In the genomic region with DNA sequence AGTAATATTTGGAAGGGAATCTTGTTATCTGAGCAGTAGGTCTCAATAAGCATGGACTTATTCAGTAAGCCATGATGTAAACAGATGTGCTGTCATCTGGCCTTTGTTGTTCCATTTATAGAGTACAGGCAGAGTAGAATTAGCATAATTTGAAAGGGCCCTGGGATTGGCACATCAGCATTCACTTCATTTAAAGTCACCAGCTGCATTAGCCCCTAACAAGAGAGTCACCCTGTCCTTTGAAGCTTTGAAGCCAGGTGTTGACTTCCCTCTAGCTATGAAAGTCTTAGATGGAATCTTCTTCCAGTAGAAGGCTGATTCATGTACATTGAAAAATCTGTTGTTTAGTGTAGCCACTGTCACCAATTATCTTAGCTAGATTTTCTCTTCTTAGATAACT, we compare ENCODE assay signal across 15 cellular contexts.
DNase-seq lines count a peak whose midpoint lies in the region; ATAC-seq and TF ChIP-seq lines count a peak whose summit lies in the region.
"Had no signal": no experiment of that assay in that cellular context is flagged by ENCODE, and none has a peak within 500 bp of the region (broad histone marks: within the 10 kb centered on the region; RNA-seq: fewer than 3 reads in every experiment).

No MANE protein-coding gene starts in this region.

- no peak overlapping the region for H2AFZ ChIP-seq in DND-41 (ENCODE audit: low read depth, low read length)

- H3K36me3 Mint-ChIP-seq in central memory CD8-positive, alpha-beta T cell (ENCODE audit: insufficient read depth) = no peaks in the 10 kb centered on the region
- H3K36me3 Mint-ChIP-seq: CD8-positive, alpha-beta T cell had no signal

- H3K27me3 ChIP-seq in DND-41 (ENCODE audit: insufficient read depth, low read length, poor library complexity) = no peaks in the 10 kb centered on the region

- H3K9me3 ChIP-seq in DND-41 (ENCODE audit: insufficient read depth, low read length, severe bottlenecking) (no peaks in the 10 kb centered on the region), mucosa of descending colon (no peaks in the 10 kb centered on the region)
- H3K9me3 ChIP-seq: Caco-2 had no signal

- H4K20me1 ChIP-seq in DND-41 (ENCODE audit: insufficient read depth, low read length) = no peaks in the 10 kb centered on the region

- intact Hi-C loops in mucosa of descending colon (cut with DNase I, micrococcal nuclease) = no loop called here

- peak; percentile 64 for ATAC-seq in DND-41 (ENCODE audit: insufficient read depth, low read depth)
- no peak for ATAC-seq in central memory CD8-positive, alpha-beta T cell (replicated peaks; ENCODE audit: extremely low read depth, poor library complexity, severe bottlenecking)
- no peak for ATAC-seq in mucosa of descending colon
- ATAC-seq: CD8-positive, alpha-beta T cell had no signal

- TF ChIP-seq CTCF in DND-41 (IDR thresholded peaks at IDR 0.05; ENCODE audit: borderline replicate concordance, extremely low read depth, low read length, poor library complexity, severe bottlenecking) (no peak), mucosa of descending colon (IDR thresholded peaks at IDR 0.05) (no peak)

- no peak for DNase-seq in DND-41
- DNase-seq in Jurkat, Clone E6-1 (ENCODE audit: low read depth, low spot score) = peak; percentile 22
- DNase-seq in central memory CD8-positive, alpha-beta T cell (ENCODE audit: low spot score in 2 of 2) = no peak
- no peak for DNase-seq in mucosa of descending colon
- no peak for DNase-seq in activated CD4-positive, alpha-beta T cell treated with anti-CD3 and anti-CD28 coated beads for 48 hours
- no peak for DNase-seq in globus pallidus (ENCODE audit: low spot score)
- DNase-seq: Caco-2; CD4-positive, CD25-positive, alpha-beta regulatory T cell; CD8-positive, alpha-beta T cell; DMS153; EL; GDM1; H7; HCEC 1CT had no signal

- no peaks in the 10 kb centered on the region for H3K4me1 ChIP-seq in DND-41 (ENCODE audit: insufficient read depth, low read length)
- H3K4me1 ChIP-seq in mucosa of descending colon (ENCODE audit: low read depth) = no peaks in the 10 kb centered on the region
- H3K4me1 ChIP-seq: Caco-2 had no signal

- no peaks in the 10 kb centered on the region for H3K4me1 Mint-ChIP-seq in central memory CD8-positive, alpha-beta T cell

- H3K4me3 ChIP-seq in DND-41 (ENCODE audit: low read depth in 1 of 2, low read length in 2 of 2) (no peak overlapping the region), mucosa of descending colon (no peak overlapping the region)
- no peak overlapping the region for H3K4me3 ChIP-seq in Jurkat, Clone E6-1 (ENCODE audit: low read length)

- no peak overlapping the region for H3K9ac ChIP-seq in DND-41 (ENCODE audit: low read depth, low read length)

- H3K4me2 ChIP-seq in DND-41 (ENCODE audit: insufficient read depth, low read length) = no peak overlapping the region

- H3K36me3 ChIP-seq in DND-41 (ENCODE audit: insufficient read depth, low read length) (no peaks in the 10 kb centered on the region), mucosa of descending colon (ENCODE audit: low read depth) (no peaks in the 10 kb centered on the region)

- peak overlapping the region; percentile 10 for H3K27ac Mint-ChIP-seq in central memory CD8-positive, alpha-beta T cell (ENCODE audit: low read depth)
- H3K27ac Mint-ChIP-seq: CD8-positive, alpha-beta T cell had no signal

- H3K27ac ChIP-seq in DND-41 (ENCODE audit: low read length) = no peak overlapping the region
- H3K27ac ChIP-seq: C4-2B had no signal

- no peaks in the 10 kb centered on the region for H3K79me2 ChIP-seq in DND-41 (ENCODE audit: insufficient read depth, low read length)

- no peak overlapping the region for H3K4me3 Mint-ChIP-seq in central memory CD8-positive, alpha-beta T cell
- H3K4me3 Mint-ChIP-seq: CD4-positive, CD25-positive, alpha-beta regulatory T cell; CD8-positive, alpha-beta T cell had no signal

- no peaks in the 10 kb centered on the region for H3K27me3 Mint-ChIP-seq in central memory CD8-positive, alpha-beta T cell

- no peaks in the 10 kb centered on the region for H3K9me3 Mint-ChIP-seq in central memory CD8-positive, alpha-beta T cell
- H3K9me3 Mint-ChIP-seq: CD8-positive, alpha-beta T cell had no signal
